Comparison of ENCODE assay signal across 8 cellular contexts in the genomic region with DNA sequence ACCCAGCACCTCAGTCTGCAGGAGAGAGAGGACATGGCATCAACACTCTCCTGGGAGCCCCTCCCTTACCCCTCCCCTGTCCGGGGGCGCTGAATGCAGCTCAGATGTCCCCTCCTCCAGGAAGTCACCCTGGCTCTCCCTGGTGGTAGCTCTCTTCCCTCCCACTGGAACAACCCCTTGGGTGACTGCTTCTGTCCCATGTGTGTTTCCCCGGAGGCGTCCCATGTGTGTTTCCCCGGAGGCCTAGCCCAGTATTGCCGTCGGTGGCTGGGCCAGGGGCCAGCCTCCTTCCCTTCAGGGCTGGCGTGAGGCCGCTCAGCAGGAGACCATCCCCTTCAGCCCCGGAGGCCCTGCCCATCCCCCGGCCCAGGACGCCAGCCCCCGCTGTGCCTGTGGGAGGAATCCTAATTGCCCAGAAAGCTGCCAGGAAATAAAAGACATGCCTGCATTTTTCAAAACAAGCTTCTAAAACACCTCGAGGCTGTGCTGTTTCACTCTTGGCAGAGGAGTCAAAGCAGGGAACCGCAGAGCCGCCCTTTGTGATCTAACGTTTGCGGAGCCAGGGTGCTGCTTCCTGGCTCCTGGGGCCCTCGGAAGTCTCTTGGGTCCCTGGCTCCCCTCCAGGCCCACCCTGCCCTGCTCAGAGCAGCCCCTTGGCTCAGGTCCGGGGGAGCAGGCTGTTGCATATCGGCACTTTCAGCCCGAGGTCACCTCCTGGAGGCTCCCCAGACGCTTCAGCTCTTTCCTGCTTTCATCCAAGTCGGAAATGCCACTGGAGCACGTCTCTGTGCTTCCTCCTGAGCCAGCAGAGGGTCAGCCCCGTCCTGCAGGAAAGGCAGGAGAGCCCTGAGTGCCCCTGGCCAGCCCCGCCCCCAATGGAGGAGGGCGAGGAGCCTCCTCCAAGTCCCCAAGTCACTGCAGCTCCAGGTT. TPM values are rescaled to one million over a fixed set of nuclear protein-coding genes. Genes with fewer than 3 reads are reported as not detected.
DNase-seq lines count a peak whose midpoint lies in the region; ATAC-seq, FAIRE-seq and TF ChIP-seq lines count a peak whose summit lies in the region.

No MANE protein-coding gene starts in this region.

- no peaks in the 10 kb centered on the region for H3K36me3 Mint-ChIP-seq in T-helper 17 cell (ENCODE audit: low read depth)

- H3K9me3 ChIP-seq in T-helper 17 cell (ENCODE audit: control insufficient read depth, low read length, poor library complexity, severe bottlenecking) (peaks cover 3% of the 10 kb centered on the region), keratinocyte (ENCODE audit: control insufficient read depth, low read depth, low read length) (no peaks in the 10 kb centered on the region), small intestine (ENCODE audit: control insufficient read depth, low read depth) (no peaks in the 10 kb centered on the region)

- TF ChIP-seq CTCF in GM12865 (IDR thresholded peaks at IDR 0.05; ENCODE audit: insufficient read depth, low read depth, low read length, missing control alignments) (no peak), keratinocyte (optimal IDR thresholded peaks at IDR 0.05 in 1 of 3, IDR thresholded peaks at IDR 0.05 in 1 of 3, conservative IDR thresholded peaks at IDR 0.05 in 1 of 3; ENCODE audit: extremely low read depth in 1 of 3, insufficient read depth in 2 of 3, low read length in 3 of 3) (no peak)

- H3K36me3 ChIP-seq in keratinocyte (ENCODE audit: control insufficient read depth in 2 of 2, extremely low read depth in 1 of 2, insufficient read depth in 2 of 2, low read length in 2 of 2) = no peaks in the 10 kb centered on the region
- no peaks in the 10 kb centered on the region for H3K36me3 ChIP-seq in small intestine (ENCODE audit: control insufficient read depth in 2 of 2, insufficient read depth in 2 of 2, low read length in 2 of 2)

- FAIRE-seq in keratinocyte (lab: Jason Lieb, UNC) = peak; percentile 73
- FAIRE-seq in small intestine (lab: Jason Lieb, UNC) = no peak

- H3K4me3 Mint-ChIP-seq in T-helper 17 cell = peak overlapping the region; percentile 68

- 4 to 13% (median 7%) methylated on average over 27 to 28 of the region's 28 CpGs for WGBS in small intestine, 3 donors

- H3K9ac ChIP-seq in keratinocyte (ENCODE audit: control insufficient read depth, extremely low read depth, insufficient read depth, low read length) = peak overlapping the region; percentile 33

- no peaks in the 10 kb centered on the region for H4K20me1 ChIP-seq in keratinocyte (ENCODE audit: control insufficient read depth, extremely low read depth, insufficient read depth, low read length)

- no peak overlapping the region for H3K27ac ChIP-seq in keratinocyte (ENCODE audit: control insufficient read depth, insufficient read depth, low read length)
- peak overlapping the region in 1 of 2 donors; percentile 26 for H3K27ac ChIP-seq in small intestine (ENCODE audit: low read depth in 1 of 2, low read length in 1 of 2)

- H2AFZ ChIP-seq in keratinocyte (ENCODE audit: control insufficient read depth, low read length) = peak overlapping the region; percentile 89

- H3K27me3 ChIP-seq in keratinocyte (ENCODE audit: control insufficient read depth, extremely low read depth, insufficient read depth, low read length) (peaks cover 22% of the 10 kb centered on the region), small intestine (ENCODE audit: control insufficient read depth in 2 of 2, insufficient read depth in 2 of 2, low read length in 2 of 2) (no peaks in the 10 kb centered on the region)

- peak overlapping the region; percentile 88 for H3K27ac Mint-ChIP-seq in T-helper 17 cell

- peaks cover 17% of the 10 kb centered on the region for H3K4me1 Mint-ChIP-seq in T-helper 17 cell

- peak; percentile 45 for DNase-seq in GM12865 (ENCODE audit: low read depth)
- peak in 1 of 3 donors; percentile 9 for DNase-seq in T-helper 17 cell
- DNase-seq in cerebellar cortex (ENCODE audit: low spot score) = peak; percentile 31
- DNase-seq in keratinocyte (ENCODE audit: low read depth, low spot score) = no peak
- DNase-seq in small intestine = peak; percentile 23
- DNase-seq in SIG-M5 (lab: John Stamatoyannopoulos, UW) = no peak

- H3K27me3 Mint-ChIP-seq in T-helper 17 cell = peaks cover 8% of the 10 kb centered on the region

- ATAC-seq in T-helper 17 cell (peak; percentile 79), HG03378 (IDR thresholded peaks at IDR 0.05; ENCODE audit: unreplicated experiment) (no peak), GM21576 (IDR thresholded peaks at IDR 0.05; ENCODE audit: unreplicated experiment) (no peak)

- no peaks in the 10 kb centered on the region for H3K79me2 ChIP-seq in keratinocyte (ENCODE audit: control insufficient read depth, insufficient read depth, low read length)

- H3K4me3 ChIP-seq in GM12865 (ENCODE audit: low read depth, low read length) = no peak overlapping the region
- H3K4me3 ChIP-seq in keratinocyte (ENCODE audit: control insufficient read depth in 2 of 3, extremely low read depth in 1 of 3, insufficient read depth in 2 of 3, low read depth in 1 of 3, low read length in 3 of 3) = peak overlapping the region in 2 of 3 experiments; percentile 54 to 57
- no peak overlapping the region for H3K4me3 ChIP-seq in small intestine (ENCODE audit: low read depth in 1 of 2, low read length in 2 of 2)

- peak overlapping the region; percentile 89 for H3K4me2 ChIP-seq in keratinocyte (ENCODE audit: control insufficient read depth, extremely low read depth, insufficient read depth, low read depth, low read length)

- dilution Hi-C loops in keratinocyte (cut with MboI; ENCODE audit: extremely low pct_ligation_motif_present, low sequenced_read_pairs) = no loop called here

- H3K4me1 ChIP-seq in keratinocyte (ENCODE audit: control insufficient read depth, extremely low read depth, insufficient read depth, low read length) = peaks cover 12% of the 10 kb centered on the region
- peaks cover 0 to 4% of the 10 kb centered on the region in 2 donors for H3K4me1 ChIP-seq in small intestine (ENCODE audit: control insufficient read depth in 2 of 2, insufficient read depth in 1 of 2, low read depth in 1 of 2, low read length in 1 of 2)

- no peaks in the 10 kb centered on the region for H3K9me1 ChIP-seq in keratinocyte (ENCODE audit: control insufficient read depth, extremely low read depth, insufficient read depth, low read length)

RNA-seq across cellular contexts. Expression of a gene that starts 11.4 kb away (rescaled TPM):
- total RNA-seq in T-helper 17 cell = 10 to 100 TPM; 42.0 to 72.1 TPM
- polyA plus RNA-seq in keratinocyte (under 0.01 to 0.12 TPM (median 0.04 TPM) in 3 replicates), small intestine (1 to 10 TPM in 2 of 3 donors, under 1 TPM in 1; 0.45 to 5.7 (median 1.1) TPM)
- polyA plus RNA-seq in keratinocyte (2011; ENCODE audit: low read depth) = not detected
- 0.04 TPM in 1 of 2 replicates, not detected in the other for polyA plus RNA-seq in keratinocyte (2011; cell fraction: cytosol; rRNA removed)
- 0.09 and 0.19 TPM in 2 replicates for polyA plus RNA-seq in keratinocyte (2011; cell fraction: nucleus; rRNA removed)
- polyA plus RNA-seq in keratinocyte (2012; ENCODE audit: low replicate concordance) = 0.05 and 0.18 TPM in 2 replicates
- 0.43 TPM in 1 of 3 replicates, not detected in the others for polyA minus RNA-seq in keratinocyte
- polyA minus RNA-seq in keratinocyte (2011; cell fraction: cytosol; rRNA and poly(A)+ RNA removed) = not detected
- polyA minus RNA-seq in keratinocyte (2011; cell fraction: nucleus; rRNA and poly(A)+ RNA removed) = 0.42 and 0.85 TPM in 2 replicates

Comparison
In these comparisons a context has a peak if more than half of its experiments do, and no peak if none do; other contexts are left out.
1. DNase-seq: peak in GM12865 (single experiment), cerebellar cortex (single experiment) and small intestine (single experiment); none in keratinocyte (single experiment) and SIG-M5 (single experiment).
2. H3K4me3 ChIP-seq: peak in keratinocyte (2 of 3); none in GM12865 (single experiment) and small intestine (0 of 2).